Comparison of ENCODE assay signal across 10 cellular contexts in genomic region chr9:91208837-91209236, GRCh38.
DNase-seq lines count a peak whose midpoint lies in the region; ATAC-seq lines count a peak whose summit lies in the region.
"Had no signal": no experiment of that assay in that cellular context is flagged by ENCODE, and none has a peak within 500 bp of the region (broad histone marks: within the 10 kb centered on the region; RNA-seq: fewer than 3 reads in every experiment).

No MANE protein-coding gene starts in this region.

- peak overlapping the region in 2 of 5 donors; percentile 14 to 76 for H3K9ac ChIP-seq in subcutaneous abdominal adipose tissue (ENCODE audit: low read length in 5 of 5)

- H3K4me3 ChIP-seq in subcutaneous abdominal adipose tissue (ENCODE audit: low read depth in 1 of 5, low read length in 5 of 5), result no peak overlapping the region

- peaks cover 40% of the 10 kb centered on the region for H3K36me3 Mint-ChIP-seq in T-helper 2 cell treated with Interferon-gamma antibody and Interleukin-4, amounts not matched to agents 5 μg/mL and 100 μg/mL, for 36 hours (ENCODE audit: low read depth)
- H3K36me3 Mint-ChIP-seq in T-helper 17 cell (ENCODE audit: low read depth) (peaks cover 3% of the 10 kb centered on the region), immature natural killer cell (peaks cover 0 to 12% (median 4%) of the 10 kb centered on the region in 3 donors)

- H3K36me3 ChIP-seq in subcutaneous abdominal adipose tissue (ENCODE audit: control insufficient read depth in 5 of 5, insufficient read depth in 5 of 5, low read length in 5 of 5), result peaks cover 0 to 5% (median 0%) of the 10 kb centered on the region in 5 donors

- ATAC-seq in T-helper 17 cell, result no peak

- H3K4me3 Mint-ChIP-seq in T-helper 2 cell treated with Interferon-gamma antibody and Interleukin-4, amounts not matched to agents 5 μg/mL and 100 μg/mL, for 36 hours, result peak overlapping the region; percentile 58
- H3K4me3 Mint-ChIP-seq in T-helper 17 cell, result no peak overlapping the region
- peak overlapping the region; percentile 18 to 83 (median 55) for H3K4me3 Mint-ChIP-seq in immature natural killer cell
- H3K4me3 Mint-ChIP-seq: mesothelial cell of epicardium had no signal

- H3K4me1 Mint-ChIP-seq in T-helper 2 cell treated with Interferon-gamma antibody and Interleukin-4, amounts not matched to agents 5 μg/mL and 100 μg/mL, for 36 hours (ENCODE audit: low read depth), result peaks cover 54% of the 10 kb centered on the region
- H3K4me1 Mint-ChIP-seq in T-helper 17 cell, result peaks cover 18% of the 10 kb centered on the region
- peaks cover 59 to 62% of the 10 kb centered on the region in 2 donors for H3K4me1 Mint-ChIP-seq in immature natural killer cell

- peaks cover 3 to 27% (median 21%) of the 10 kb centered on the region in 5 donors for H3K4me1 ChIP-seq in subcutaneous abdominal adipose tissue (ENCODE audit: control insufficient read depth in 5 of 5, insufficient read depth in 5 of 5, low read length in 5 of 5)

- peak overlapping the region; percentile 88 for H3K27ac Mint-ChIP-seq in T-helper 2 cell treated with Interferon-gamma antibody and Interleukin-4, amounts not matched to agents 5 μg/mL and 100 μg/mL, for 36 hours
- peak overlapping the region; percentile 77 for H3K27ac Mint-ChIP-seq in T-helper 17 cell
- H3K27ac Mint-ChIP-seq in immature natural killer cell, result peak overlapping the region in 5 of 6 donors; percentile 64 to 96 (median 94)
- H3K27ac Mint-ChIP-seq: mesothelial cell of epicardium had no signal

- no peak for DNase-seq in T-helper 2 cell treated with Interferon-gamma antibody and Interleukin-4, amounts not matched to agents 5 μg/mL and 100 μg/mL, for 36 hours (ENCODE audit: low spot score)
- DNase-seq in T-helper 2 cell (no peak), T-helper 17 cell (no peak), immature natural killer cell (no peak), ecto neural progenitor cell (ENCODE audit: low spot score) (no peak), NCI-H146 (lab: John Stamatoyannopoulos, UW) (no peak), COLO668 (lab: John Stamatoyannopoulos, UW; ENCODE audit: unreplicated experiment) (no peak)
- DNase-seq: GDM1 had no signal

- peaks cover 20% of the 10 kb centered on the region for H3K9me3 Mint-ChIP-seq in T-helper 2 cell treated with Interferon-gamma antibody and Interleukin-4, amounts not matched to agents 5 μg/mL and 100 μg/mL, for 36 hours
- no peaks in the 10 kb centered on the region for H3K9me3 Mint-ChIP-seq in immature natural killer cell

- no peaks in the 10 kb centered on the region for H3K27me3 ChIP-seq in subcutaneous abdominal adipose tissue (ENCODE audit: control insufficient read depth in 5 of 5, insufficient read depth in 4 of 5, low read length in 5 of 5)

- H3K27me3 Mint-ChIP-seq in T-helper 2 cell treated with Interferon-gamma antibody and Interleukin-4, amounts not matched to agents 5 μg/mL and 100 μg/mL, for 36 hours (ENCODE audit: low read depth), result no peaks in the 10 kb centered on the region
- H3K27me3 Mint-ChIP-seq in T-helper 17 cell (no peaks in the 10 kb centered on the region), immature natural killer cell (ENCODE audit: low read depth in 3 of 3) (peaks cover 0 to 12% (median 0%) of the 10 kb centered on the region in 3 donors)

- H3K27ac ChIP-seq in subcutaneous abdominal adipose tissue (ENCODE audit: low read depth, low read length), result peak overlapping the region; percentile 88

- H3K9me3 ChIP-seq in T-helper 17 cell (ENCODE audit: control insufficient read depth, low read length, poor library complexity, severe bottlenecking) (no peaks in the 10 kb centered on the region), subcutaneous abdominal adipose tissue (ENCODE audit: control insufficient read depth in 5 of 5, low read length in 5 of 5) (no peaks in the 10 kb centered on the region)
